Comparison of ENCODE assay signal across 8 cellular contexts in genomic region chr6:87151471-87151785, GRCh38. TPM values are rescaled to one million over a fixed set of nuclear protein-coding genes. Genes with fewer than 3 reads are reported as not detected.
A peak's percentile ranks its signal among the peaks of the same experiment; 100 is the strongest.
DNase-seq lines count a peak whose midpoint lies in the region; ATAC-seq and TF ChIP-seq lines count a peak whose summit lies in the region.

No MANE protein-coding gene starts in this region.

- H3K27me3 ChIP-seq in OCI-LY1 (ENCODE audit: insufficient read depth, low read length), result no peaks in the 10 kb centered on the region
- H3K27me3 ChIP-seq in endodermal cell (ENCODE audit: control insufficient read depth, insufficient read depth, low read length, poor library complexity, severe bottlenecking), result peaks cover 5% of the 10 kb centered on the region
- H3K27me3 ChIP-seq in ovary, result no peaks in the 10 kb centered on the region

- H3K9ac ChIP-seq in ES-I3 (ENCODE audit: low read depth, low read length) (peak overlapping the region; percentile 50), OCI-LY1 (ENCODE audit: low read length) (peak overlapping the region; percentile 49), endodermal cell (ENCODE audit: extremely low read depth, low read length, poor library complexity, severe bottlenecking) (no peak overlapping the region)

- TF ChIP-seq CTCF in OCI-LY1 (IDR thresholded peaks at IDR 0.05; ENCODE audit: low read length) (no peak), endodermal cell (conservative IDR thresholded peaks at IDR 0.05) (no peak), ovary (IDR thresholded peaks at IDR 0.05) (no peak)

- H3K36me3 ChIP-seq in ES-I3 (ENCODE audit: insufficient read depth, low read length) (no peaks in the 10 kb centered on the region), OCI-LY1 (ENCODE audit: insufficient read depth, low read length) (no peaks in the 10 kb centered on the region), endodermal cell (ENCODE audit: control insufficient read depth, insufficient read depth, low read length) (peaks cover under 1% of the 10 kb centered on the region), ovary (no peaks in the 10 kb centered on the region)

- DNase-seq in endodermal cell, result no peak
- DNase-seq in ovary, result no peak
- DNase-seq in SW 1271 (lab: John Stamatoyannopoulos, UW), result no peak
- no peak for DNase-seq in ureter (ENCODE audit: low spot score)
- DNase-seq in SKM-1 treated with dmso at 0.1 percent for 144 hours (lab: John Stamatoyannopoulos, UW; ENCODE audit: unreplicated experiment), result no peak

- peak overlapping the region; percentile 55 for H3K4me3 ChIP-seq in OCI-LY1 (ENCODE audit: low read depth, low read length, poor library complexity, severe bottlenecking)
- H3K4me3 ChIP-seq in endodermal cell (ENCODE audit: low read length), result peak overlapping the region; percentile 41
- H3K4me3 ChIP-seq in ovary, result peak overlapping the region; percentile 73

- H3K27ac Mint-ChIP-seq in endodermal cell, result no peak overlapping the region

- peaks cover 32% of the 10 kb centered on the region for H3K27me3 Mint-ChIP-seq in endodermal cell (ENCODE audit: insufficient read depth)

- H3K4me1 ChIP-seq in ES-I3 (ENCODE audit: insufficient read depth, low read length) (no peaks in the 10 kb centered on the region), OCI-LY1 (ENCODE audit: insufficient read depth, low read length, severe bottlenecking) (peaks cover 30% of the 10 kb centered on the region), endodermal cell (ENCODE audit: control insufficient read depth, insufficient read depth, low read length) (no peaks in the 10 kb centered on the region), ovary (ENCODE audit: insufficient read depth) (no peaks in the 10 kb centered on the region)

- peak overlapping the region; percentile 79 for H3K4me2 ChIP-seq in OCI-LY1 (ENCODE audit: low read length)

- no peaks in the 10 kb centered on the region for H3K9me3 Mint-ChIP-seq in endodermal cell

- H3K4me3 Mint-ChIP-seq in endodermal cell, result peak overlapping the region; percentile 66

- intact Hi-C loops in ovary (cut with DNase I), result loop anchor here in 1 of 4 donors (10.0 kb wide), 1 partner anchor 443 kb away; the partner anchor contains the start of gene ORC3

- H3K9me3 ChIP-seq in ES-I3 (ENCODE audit: control insufficient read depth, insufficient read depth, low read length), result no peaks in the 10 kb centered on the region
- no peaks in the 10 kb centered on the region for H3K9me3 ChIP-seq in OCI-LY1 (ENCODE audit: low read length)
- no peaks in the 10 kb centered on the region for H3K9me3 ChIP-seq in endodermal cell (ENCODE audit: control insufficient read depth, low read length)
- no peaks in the 10 kb centered on the region for H3K9me3 ChIP-seq in ovary

- H2AFZ ChIP-seq in OCI-LY1 (ENCODE audit: low read length), result no peak overlapping the region

- no peaks in the 10 kb centered on the region for H4K20me1 ChIP-seq in OCI-LY1 (ENCODE audit: insufficient read depth, low read length)

- peaks cover 13% of the 10 kb centered on the region for H3K4me1 Mint-ChIP-seq in endodermal cell

- H3F3A ChIP-seq in OCI-LY1 (ENCODE audit: insufficient read depth, low read length), result no peaks in the 10 kb centered on the region

- TF ChIP-seq POLR2A in ovary (IDR thresholded peaks at IDR 0.05), result no peak

- H3K27ac ChIP-seq in OCI-LY1 (ENCODE audit: low read depth, low read length, poor library complexity, severe bottlenecking) (no peak overlapping the region), endodermal cell (ENCODE audit: low read depth, low read length) (peak overlapping the region; percentile 76), ovary (peak overlapping the region; percentile 84 to 92)

- no peak for ATAC-seq in GM19452 (IDR thresholded peaks at IDR 0.05; ENCODE audit: unreplicated experiment)

- peaks cover 9% of the 10 kb centered on the region for H3K79me2 ChIP-seq in OCI-LY1 (ENCODE audit: insufficient read depth, low read length)

- TF ChIP-seq EP300 in ovary (IDR thresholded peaks at IDR 0.05), result no peak

- no peaks in the 10 kb centered on the region for H3K36me3 Mint-ChIP-seq in endodermal cell (ENCODE audit: low read depth)

- 71% methylated on average over 4 of the region's 4 CpGs; no CpG with 5 or more reads in 1 of the 2 experiments for WGBS in endodermal cell (ENCODE audit: insufficient coverage in 1 of 2, insufficient read length in 1 of 2), 2 experiments
- WGBS in ovary, 3 donors, result 16 to 27% (median 26%) methylated on average over 4 of the region's 4 CpGs

- no peaks in the 10 kb centered on the region for H3K9me2 ChIP-seq in OCI-LY1 (ENCODE audit: low read depth, low read length)

RNA-seq across cellular contexts. Expression of gene ZNF292, which starts 3.9 kb away (rescaled TPM):
- total RNA-seq in endodermal cell (10 to 100 TPM; 45.9 to 50.2 TPM), ovary (100 to 1,000 TPM in 1 of 7 donors, 10 to 100 TPM in 6; 37.6 to 158 (median 82.7) TPM), ureter (84.1 TPM)
- polyA plus RNA-seq in endodermal cell (2013, experiment 1 of 2), result 23.8 TPM
- 25.2 TPM for polyA plus RNA-seq in endodermal cell (2013, experiment 2 of 2)
- 10 to 100 TPM in 1 of 2 donors, 1 to 10 TPM in 1; 8.5 to 13.5 TPM for polyA plus RNA-seq in ovary

RNA-seq across cellular contexts. Expression of gene CGA, which starts 56.5 kb away (rescaled TPM):
- not detected for total RNA-seq in endodermal cell
- polyA plus RNA-seq in endodermal cell (2013, experiment 1 of 2), result not detected
- polyA plus RNA-seq in endodermal cell (2013, experiment 2 of 2), result not detected
- not detected for total RNA-seq in ovary
- polyA plus RNA-seq in ovary, result not detected
- total RNA-seq in ureter, result not detected
